In genomic region chr22:28600546-28601143, GRCh38 we compare ENCODE assay signal across 9 cellular contexts.
DNase-seq lines count a peak whose midpoint lies in the region; ATAC-seq and TF ChIP-seq lines count a peak whose summit lies in the region.
"Had no signal": no experiment of that assay in that cellular context is flagged by ENCODE, and none has a peak within 500 bp of the region (broad histone marks: within the 10 kb centered on the region; RNA-seq: fewer than 3 reads in every experiment).

No MANE protein-coding gene starts in this region.

- TF ChIP-seq POLR2A in body of pancreas (IDR thresholded peaks at IDR 0.05) = no peak

- no peaks in the 10 kb centered on the region for H3K79me2 ChIP-seq in GM23338 (replicated peaks; ENCODE audit: insufficient read depth)

- DNase-seq in AML-193 (lab: John Stamatoyannopoulos, UW) = peak; percentile 64 to 71
- peak; percentile 78 for DNase-seq in GM23338 (ENCODE audit: low spot score)
- DNase-seq in NCI-H460 (ENCODE audit: extremely low read depth, low read depth) = peak; percentile 52
- peak in 1 of 4 donors; percentile 26 for DNase-seq in body of pancreas
- peak; percentile 16 for DNase-seq in kidney epithelial cell (ENCODE audit: low read depth)
- DNase-seq in upper lobe of right lung = no peak
- no peak for DNase-seq in UCSD-AML1 (lab: John Stamatoyannopoulos, UW; ENCODE audit: unreplicated experiment)

- TF ChIP-seq CTCF in GM23338 (conservative IDR thresholded peaks at IDR 0.05; ENCODE audit: low read depth in 2 of 2) = peak; percentile 60 to 72
- TF ChIP-seq CTCF in body of pancreas (IDR thresholded peaks at IDR 0.05) = peak in 6 of 7 experiments; percentile 41 to 71 (median 60)
- peak; percentile 10 for TF ChIP-seq CTCF in kidney epithelial cell (IDR thresholded peaks at IDR 0.05; ENCODE audit: insufficient read depth, low read length, poor library complexity, severe bottlenecking)
- peak; percentile 61 for TF ChIP-seq CTCF in upper lobe of right lung (IDR thresholded peaks at IDR 0.05)

- no peaks in the 10 kb centered on the region for H3K9me3 ChIP-seq in body of pancreas
- no peaks in the 10 kb centered on the region for H3K9me3 ChIP-seq in upper lobe of right lung

- intact Hi-C loops in body of pancreas (cut with DNase I) = no loop called here
- intact Hi-C loops in upper lobe of right lung (cut with DNase I) = loop anchor here (5.0 kb wide), 1 partner anchor 232 kb away; no protein-coding TSS in a partner anchor

- H4K20me1 ChIP-seq in GM23338 (replicated peaks; ENCODE audit: insufficient read depth) = no peaks in the 10 kb centered on the region

- no peak overlapping the region for H3K4me3 ChIP-seq in GM23338
- H3K4me3 ChIP-seq in body of pancreas = no peak overlapping the region
- no peak overlapping the region for H3K4me3 ChIP-seq in kidney epithelial cell (ENCODE audit: low read depth, low read length)
- no peak overlapping the region for H3K4me3 ChIP-seq in upper lobe of right lung

- WGBS in body of pancreas, 2 donors = 54 to 56% methylated on average over 3 of the region's 3 CpGs

- H3K4me2 ChIP-seq in GM23338 = no peak overlapping the region

- peaks cover 5% of the 10 kb centered on the region for H3K4me1 Mint-ChIP-seq in GM23338

- H3K27ac ChIP-seq in GM23338 (ENCODE audit: low read depth) (no peak overlapping the region), body of pancreas (no peak overlapping the region), upper lobe of right lung (no peak overlapping the region)
- H3K27ac ChIP-seq: epithelial cell of prostate had no signal

- no peak; the same call in 2 of the 3 replicates for ATAC-seq in GM23338
- ATAC-seq in body of pancreas = peak; percentile 64
- ATAC-seq in upper lobe of right lung = peak; percentile 54
- no peak for ATAC-seq in GM21423 (IDR thresholded peaks at IDR 0.05; ENCODE audit: unreplicated experiment)

- H3K9me2 ChIP-seq in GM23338 (ENCODE audit: insufficient read depth) = no peaks in the 10 kb centered on the region

- H3K27me3 Mint-ChIP-seq in GM23338 (ENCODE audit: insufficient read depth, low read depth, poor library complexity) = peaks cover 3% of the 10 kb centered on the region

- no peaks in the 10 kb centered on the region for H3F3A ChIP-seq in GM23338 (replicated peaks; ENCODE audit: low read depth)

- H3K4me1 ChIP-seq in GM23338 (ENCODE audit: insufficient read depth) (no peaks in the 10 kb centered on the region), body of pancreas (no peaks in the 10 kb centered on the region), upper lobe of right lung (no peaks in the 10 kb centered on the region)

- H2AFZ ChIP-seq in GM23338 = no peak overlapping the region

- no peaks in the 10 kb centered on the region for H3K36me3 Mint-ChIP-seq in GM23338 (ENCODE audit: low read depth)

- H3K4me3 Mint-ChIP-seq in GM23338 = no peak overlapping the region

- H3K27me3 ChIP-seq in GM23338 (ENCODE audit: insufficient read depth) (no peaks in the 10 kb centered on the region), body of pancreas (no peaks in the 10 kb centered on the region), kidney epithelial cell (ENCODE audit: control insufficient read depth, insufficient read depth, low read length) (no peaks in the 10 kb centered on the region), upper lobe of right lung (no peaks in the 10 kb centered on the region)

- H3K36me3 ChIP-seq in GM23338 (ENCODE audit: insufficient read depth) (no peaks in the 10 kb centered on the region), body of pancreas (replicated peaks in 1 of 2; ENCODE audit: insufficient read depth in 1 of 2, low read depth in 2 of 2) (no peaks in the 10 kb centered on the region), kidney epithelial cell (ENCODE audit: control insufficient read depth, insufficient read depth, low read length) (no peaks in the 10 kb centered on the region), upper lobe of right lung (no peaks in the 10 kb centered on the region)

- no peak overlapping the region for H3K27ac Mint-ChIP-seq in GM23338

- no peaks in the 10 kb centered on the region for H3K9me3 Mint-ChIP-seq in GM23338

TF ChIP-seq in GM23338, 12 proteins besides CTCF, POLR2A, EP300 and RAD21 (continues in another document):
- TF ChIP-seq EZH2 (IDR thresholded peaks at IDR 0.05; ENCODE audit: low read depth, unreplicated experiment) (no peak), CREB1 (CRISPR knock-in tag; IDR thresholded peaks at IDR 0.05; ENCODE audit: low read depth) (no peak), ZNF114 (CRISPR knock-in tag; IDR thresholded peaks at IDR 0.05) (no peak), POLR2AphosphoS5 (IDR thresholded peaks at IDR 0.05; ENCODE audit: low read depth) (no peak), ZNF462 (CRISPR knock-in tag; IDR thresholded peaks at IDR 0.05) (no peak), NANOG (IDR thresholded peaks at IDR 0.05; ENCODE audit: borderline replicate concordance) (no peak)
- TF ChIP-seq, protein P1, sequence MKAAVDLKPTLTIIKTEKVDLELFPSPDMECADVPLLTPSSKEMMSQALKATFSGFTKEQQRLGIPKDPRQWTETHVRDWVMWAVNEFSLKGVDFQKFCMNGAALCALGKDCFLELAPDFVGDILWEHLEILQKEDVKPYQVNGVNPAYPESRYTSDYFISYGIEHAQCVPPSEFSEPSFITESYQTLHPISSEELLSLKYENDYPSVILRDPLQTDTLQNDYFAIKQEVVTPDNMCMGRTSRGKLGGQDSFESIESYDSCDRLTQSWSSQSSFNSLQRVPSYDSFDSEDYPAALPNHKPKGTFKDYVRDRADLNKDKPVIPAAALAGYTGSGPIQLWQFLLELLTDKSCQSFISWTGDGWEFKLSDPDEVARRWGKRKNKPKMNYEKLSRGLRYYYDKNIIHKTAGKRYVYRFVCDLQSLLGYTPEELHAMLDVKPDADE (IDR thresholded peaks at IDR 0.05) = no peak

Comparison
In these comparisons a context has a peak if more than half of its experiments do, and no peak if none do; other contexts are left out.
1. DNase-seq: peak in AML-193 (2 of 2), GM23338 (single experiment), NCI-H460 (single experiment) and kidney epithelial cell (single experiment); none in upper lobe of right lung (single experiment) and UCSD-AML1 (single experiment).
2. ATAC-seq: peak in body of pancreas (single experiment) and upper lobe of right lung (single experiment); none in GM23338 (single experiment) and GM21423 (single experiment).
3. CTCF ChIP-seq: peak in every context shown above with its lines; median percentile 66 in GM23338; 61 in upper lobe of right lung; 60 in body of pancreas; 10 in kidney epithelial cell.